18 cellular contexts compared by ENCODE assay signal in the genomic region with DNA sequence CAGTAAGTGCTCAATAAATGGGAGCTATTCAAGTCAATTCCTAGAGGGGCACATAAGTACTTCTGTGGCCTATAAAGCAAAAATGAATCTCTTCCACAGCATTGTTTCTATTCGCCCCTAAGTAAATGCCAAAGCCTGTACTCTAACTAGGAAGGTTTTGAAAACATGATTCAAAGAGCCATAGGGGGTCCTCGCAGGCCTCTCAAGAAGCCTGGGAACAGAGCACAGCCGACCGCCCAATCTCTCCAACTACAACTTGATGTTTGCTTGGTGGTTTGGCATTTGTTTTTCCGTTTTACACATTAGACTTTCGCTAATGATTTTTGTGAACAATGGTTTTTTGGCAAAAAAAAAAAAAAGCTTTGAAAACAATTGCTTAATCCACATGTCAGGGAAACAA. TPM values are rescaled to one million over a fixed set of nuclear protein-coding genes. Genes with fewer than 3 reads are reported as not detected.
"Had no signal": no experiment of that assay in that cellular context is flagged by ENCODE, and none has a peak within 500 bp of the region (broad histone marks: within the 10 kb centered on the region; RNA-seq: fewer than 3 reads in every experiment).

No MANE protein-coding gene starts in this region.

- H3K4me3 Mint-ChIP-seq: naive thymus-derived CD8-positive, alpha-beta T cell had no signal

- H3K36me3 Mint-ChIP-seq: naive thymus-derived CD8-positive, alpha-beta T cell had no signal

- H3K4me1 Mint-ChIP-seq: naive thymus-derived CD8-positive, alpha-beta T cell had no signal

- H3K36me3 ChIP-seq: esophagus muscularis mucosa, gastrocnemius medialis had no signal

- H3K27me3 ChIP-seq: dorsolateral prefrontal cortex, esophagus muscularis mucosa, gastrocnemius medialis had no signal

- H3K9me3 ChIP-seq: esophagus muscularis mucosa, gastrocnemius medialis, mucosa of descending colon had no signal

- DNase-seq: cortex of kidney; dorsolateral prefrontal cortex; effector memory CD4-positive, alpha-beta T cell; gastrocnemius medialis; islet precursor cell; mammary epithelial cell; mucosa of descending colon; naive thymus-derived CD8-positive, alpha-beta T cell; right cardiac atrium; small intestine; stimulated activated CD4-positive, alpha-beta T cell treated with anti-CD3 and anti-CD28 coated beads, Interleukin-12 subunit alpha, Interleukin-12 subunit beta, amount 100 ng/mL, for 4 hours; stimulated activated CD4-positive, alpha-beta T cell treated with anti-CD3 and anti-CD28 coated beads, Interleukin-2, amount 100 ng/mL, for 48 hours; stimulated activated naive CD4-positive, alpha-beta T cell treated with Interleukin-2 at 50 U/mL for 16 hours; trophoblast cell had no signal

- ATAC-seq: gastrocnemius medialis; left lobe of liver; mucosa of descending colon; naive thymus-derived CD8-positive, alpha-beta T cell; right cardiac atrium had no signal

- H3K27ac ChIP-seq: dorsolateral prefrontal cortex, epithelial cell of prostate, esophagus muscularis mucosa, gastrocnemius medialis had no signal

- H3K9me3 Mint-ChIP-seq: naive thymus-derived CD8-positive, alpha-beta T cell had no signal

- H3K4me1 ChIP-seq: gastrocnemius medialis had no signal

- H3K4me3 ChIP-seq: dorsolateral prefrontal cortex, esophagus muscularis mucosa, gastrocnemius medialis, mucosa of descending colon had no signal

- H3K27me3 Mint-ChIP-seq: progenitor cell of endocrine pancreas had no signal

- H3K27ac Mint-ChIP-seq: naive thymus-derived CD8-positive, alpha-beta T cell; progenitor cell of endocrine pancreas had no signal

RNA-seq across cellular contexts. Expression of a gene that starts 19.4 kb away (rescaled TPM):
- total RNA-seq: naive thymus-derived CD8-positive, alpha-beta T cell had no signal
